In genomic region chr16:11967195-11967911, GRCh38 we compare ENCODE assay signal across 30 cellular contexts. TPM values are rescaled to one million over a fixed set of nuclear protein-coding genes. Genes with fewer than 3 reads are reported as not detected.
DNase-seq lines count a peak whose midpoint lies in the region; ATAC-seq and TF ChIP-seq lines count a peak whose summit lies in the region.
"Had no signal": no experiment of that assay in that cellular context is flagged by ENCODE, and none has a peak within 500 bp of the region (broad histone marks: within the 10 kb centered on the region; RNA-seq: fewer than 3 reads in every experiment).

No MANE protein-coding gene starts in this region.

- no peaks in the 10 kb centered on the region for H3K9me3 Mint-ChIP-seq in activated naive CD8-positive, alpha-beta T cell (ENCODE audit: low read depth)
- no peaks in the 10 kb centered on the region for H3K9me3 Mint-ChIP-seq in activated naive CD8-positive, alpha-beta T cell treated with anti-CD3 and anti-CD28 coated beads, Interleukin-2, amount 50 U/mL, for 24 hours
- no peaks in the 10 kb centered on the region for H3K9me3 Mint-ChIP-seq in chondrocyte (ENCODE audit: low read depth)
- H3K9me3 Mint-ChIP-seq: activated CD4-positive, alpha-beta memory T cell treated with anti-CD3 and anti-CD28 coated beads, Interleukin-2, amount 10 ng/mL, durations not matched to agents 7 days and 5 days; activated naive CD4-positive, alpha-beta T cell treated with anti-CD3 and anti-CD28 coated beads, Interleukin-2, amount 10 ng/mL, durations not matched to agents 7 days and 5 days; brain; CD8-positive, alpha-beta T cell; naive thymus-derived CD8-positive, alpha-beta T cell had no signal

- no peak overlapping the region for H2AFZ ChIP-seq in MM.1S (ENCODE audit: low read length)

- TF ChIP-seq CTCF in MM.1S (IDR thresholded peaks at IDR 0.05; ENCODE audit: low read length), result no peak
- TF ChIP-seq CTCF in chondrocyte (IDR thresholded peaks at IDR 0.05), result no peak
- no peak for TF ChIP-seq CTCF in WERI-Rb-1 (IDR thresholded peaks at IDR 0.05; ENCODE audit: low read depth, low read length)
- no peak for TF ChIP-seq CTCF in right atrium auricular region (IDR thresholded peaks at IDR 0.05)

- peak overlapping the region; percentile 96 for H3K9ac ChIP-seq in MM.1S (ENCODE audit: low read length)

- H3K9me3 ChIP-seq in MM.1S (replicated peaks; ENCODE audit: insufficient read depth, low read length) (no peaks in the 10 kb centered on the region), WERI-Rb-1 (ENCODE audit: severe bottlenecking) (no peaks in the 10 kb centered on the region), right atrium auricular region (no peaks in the 10 kb centered on the region)
- H3K9me3 ChIP-seq: HAP-1, lower lobe of right lung, suprapubic skin had no signal

- H3K27me3 ChIP-seq in MM.1S (replicated peaks; ENCODE audit: insufficient read depth, low read length) (no peaks in the 10 kb centered on the region), WERI-Rb-1 (ENCODE audit: insufficient read depth, low read depth, severe bottlenecking) (no peaks in the 10 kb centered on the region), right atrium auricular region (no peaks in the 10 kb centered on the region)
- H3K27me3 ChIP-seq: suprapubic skin had no signal

- H3K36me3 ChIP-seq in MM.1S (replicated peaks; ENCODE audit: insufficient read depth, low read length) (peaks cover 8% of the 10 kb centered on the region), WERI-Rb-1 (no peaks in the 10 kb centered on the region), right atrium auricular region (no peaks in the 10 kb centered on the region)
- H3K36me3 ChIP-seq: HAP-1, lower lobe of right lung, suprapubic skin had no signal

- no peaks in the 10 kb centered on the region for H3K9me2 ChIP-seq in MM.1S (replicated peaks; ENCODE audit: insufficient read depth, low read length)

- no peak for DNase-seq in activated naive CD8-positive, alpha-beta T cell treated with anti-CD3 and anti-CD28 coated beads, Interleukin-2, amount 50 U/mL, for 24 hours
- DNase-seq in MM.1S (peak; percentile 52), chondrocyte (ENCODE audit: low spot score) (peak; percentile 15), WERI-Rb-1 (no peak), right atrium auricular region (ENCODE audit: low spot score) (no peak), RPMI8226 (no peak)
- DNase-seq: activated CD4-positive, alpha-beta memory T cell treated with anti-CD3 and anti-CD28 coated beads, Interleukin-2, amount 10 ng/mL, durations not matched to agents 7 days and 5 days; activated CD4-positive, alpha-beta T cell treated with anti-CD3 and anti-CD28 coated beads for 1 hour; activated naive CD4-positive, alpha-beta T cell treated with anti-CD3 and anti-CD28 coated beads, Interleukin-2, amount 10 ng/mL, durations not matched to agents 7 days and 5 days; AML-193; amniotic stem cell; CD8-positive, alpha-beta T cell; cerebellar nuclear complex; Kasumi-1; kidney glomerular epithelial cell; lower lobe of right lung; naive thymus-derived CD8-positive, alpha-beta T cell; NCI-H1436 treated with DMSO at 0.1 percent for 48 hours; NCI-H748 treated with DMSO at 0.1 percent for 48 hours; stimulated activated naive CD4-positive, alpha-beta T cell; T-helper 1 cell had no signal

- peaks cover 4% of the 10 kb centered on the region for H3K36me3 Mint-ChIP-seq in activated naive CD8-positive, alpha-beta T cell
- H3K36me3 Mint-ChIP-seq in activated naive CD8-positive, alpha-beta T cell treated with anti-CD3 and anti-CD28 coated beads, Interleukin-2, amount 50 U/mL, for 24 hours (ENCODE audit: low read depth), result no peaks in the 10 kb centered on the region
- peaks cover 2% of the 10 kb centered on the region for H3K36me3 Mint-ChIP-seq in chondrocyte (ENCODE audit: low read depth)
- H3K36me3 Mint-ChIP-seq: activated naive CD4-positive, alpha-beta T cell treated with anti-CD3 and anti-CD28 coated beads, Interleukin-2, amount 10 ng/mL, durations not matched to agents 7 days and 5 days; CD8-positive, alpha-beta T cell had no signal

- peaks cover 76% of the 10 kb centered on the region for H3K79me2 ChIP-seq in MM.1S (ENCODE audit: low read length)

- H3K4me3 ChIP-seq in MM.1S (ENCODE audit: low read length), result peak overlapping the region; percentile 66
- H3K4me3 ChIP-seq in WERI-Rb-1 (ENCODE audit: low read depth, low read length), result no peak overlapping the region
- H3K4me3 ChIP-seq in right atrium auricular region, result no peak overlapping the region
- H3K4me3 ChIP-seq: HAP-1, lower lobe of right lung, suprapubic skin had no signal

- peaks cover 89% of the 10 kb centered on the region for H3F3A ChIP-seq in MM.1S (ENCODE audit: insufficient read depth, low read length)

- no peaks in the 10 kb centered on the region for H3K27me3 Mint-ChIP-seq in activated naive CD8-positive, alpha-beta T cell
- H3K27me3 Mint-ChIP-seq in activated naive CD8-positive, alpha-beta T cell treated with anti-CD3 and anti-CD28 coated beads, Interleukin-2, amount 50 U/mL, for 24 hours, result peaks cover 3% of the 10 kb centered on the region
- no peaks in the 10 kb centered on the region for H3K27me3 Mint-ChIP-seq in chondrocyte (ENCODE audit: low read depth)
- H3K27me3 Mint-ChIP-seq: activated CD4-positive, alpha-beta memory T cell treated with anti-CD3 and anti-CD28 coated beads, Interleukin-2, amount 10 ng/mL, durations not matched to agents 7 days and 5 days; brain; naive thymus-derived CD8-positive, alpha-beta T cell had no signal

- H3K27ac ChIP-seq in MM.1S (ENCODE audit: low read length) (peak overlapping the region; percentile 98), WERI-Rb-1 (no peak overlapping the region), right atrium auricular region (no peak overlapping the region)
- H3K27ac ChIP-seq: HL-60, lower lobe of right lung, RWPE1, suprapubic skin had no signal

- no peaks in the 10 kb centered on the region for H3K4me1 Mint-ChIP-seq in activated naive CD8-positive, alpha-beta T cell (ENCODE audit: low read depth)
- peaks cover 6% of the 10 kb centered on the region for H3K4me1 Mint-ChIP-seq in activated naive CD8-positive, alpha-beta T cell treated with anti-CD3 and anti-CD28 coated beads, Interleukin-2, amount 50 U/mL, for 24 hours
- peaks cover 9% of the 10 kb centered on the region for H3K4me1 Mint-ChIP-seq in chondrocyte (ENCODE audit: low read depth)
- H3K4me1 Mint-ChIP-seq: activated CD4-positive, alpha-beta memory T cell treated with anti-CD3 and anti-CD28 coated beads, Interleukin-2, amount 10 ng/mL, durations not matched to agents 7 days and 5 days; activated naive CD4-positive, alpha-beta T cell treated with anti-CD3 and anti-CD28 coated beads, Interleukin-2, amount 10 ng/mL, durations not matched to agents 7 days and 5 days; brain had no signal

- H3K4me2 ChIP-seq in MM.1S (ENCODE audit: low read depth, low read length), result peak overlapping the region; percentile 98

- H3K4me1 ChIP-seq in MM.1S (ENCODE audit: low read length), result peaks cover 31% of the 10 kb centered on the region
- no peaks in the 10 kb centered on the region for H3K4me1 ChIP-seq in right atrium auricular region
- H3K4me1 ChIP-seq: HAP-1, lower lobe of right lung, suprapubic skin had no signal

- peak overlapping the region; percentile 10 for H3K27ac Mint-ChIP-seq in activated naive CD8-positive, alpha-beta T cell
- H3K27ac Mint-ChIP-seq in activated naive CD8-positive, alpha-beta T cell treated with anti-CD3 and anti-CD28 coated beads, Interleukin-2, amount 50 U/mL, for 24 hours, result no peak overlapping the region
- H3K27ac Mint-ChIP-seq in chondrocyte (ENCODE audit: unreplicated experiment), result no peak overlapping the region
- H3K27ac Mint-ChIP-seq: activated CD4-positive, alpha-beta memory T cell treated with anti-CD3 and anti-CD28 coated beads, Interleukin-2, amount 10 ng/mL, durations not matched to agents 7 days and 5 days; activated naive CD4-positive, alpha-beta T cell treated with anti-CD3 and anti-CD28 coated beads, Interleukin-2, amount 10 ng/mL, durations not matched to agents 7 days and 5 days; brain; CD8-positive, alpha-beta T cell had no signal

- no peaks in the 10 kb centered on the region for H4K20me1 ChIP-seq in MM.1S (ENCODE audit: insufficient read depth, low read length)

- ATAC-seq in activated naive CD8-positive, alpha-beta T cell treated with anti-CD3 and anti-CD28 coated beads, Interleukin-2, amount 50 U/mL, for 24 hours, result no peak
- no peak for ATAC-seq in HG03025 (IDR thresholded peaks at IDR 0.05; ENCODE audit: low FRiP score, unreplicated experiment)
- ATAC-seq: CD8-positive, alpha-beta T cell; naive thymus-derived CD8-positive, alpha-beta T cell had no signal

- H3K4me3 Mint-ChIP-seq in activated naive CD8-positive, alpha-beta T cell, result no peak overlapping the region
- no peak overlapping the region for H3K4me3 Mint-ChIP-seq in activated naive CD8-positive, alpha-beta T cell treated with anti-CD3 and anti-CD28 coated beads, Interleukin-2, amount 50 U/mL, for 24 hours
- no peak overlapping the region for H3K4me3 Mint-ChIP-seq in chondrocyte (ENCODE audit: unreplicated experiment)
- H3K4me3 Mint-ChIP-seq: activated CD4-positive, alpha-beta memory T cell treated with anti-CD3 and anti-CD28 coated beads, Interleukin-2, amount 10 ng/mL, durations not matched to agents 7 days and 5 days; activated naive CD4-positive, alpha-beta T cell treated with anti-CD3 and anti-CD28 coated beads, Interleukin-2, amount 10 ng/mL, durations not matched to agents 7 days and 5 days; brain; CD8-positive, alpha-beta T cell had no signal

RNA-seq across cellular contexts. Expression of gene TNFRSF17, which starts 2.3 kb away (rescaled TPM):
- total RNA-seq in chondrocyte (not detected in 3 replicates), right atrium auricular region (not detected)
- total RNA-seq: activated CD4-positive, alpha-beta memory T cell treated with anti-CD3 and anti-CD28 coated beads, Interleukin-2, amount 10 ng/mL, durations not matched to agents 7 days and 5 days; CD8-positive, alpha-beta T cell; pulmonary artery endothelial cell; skeletal muscle tissue; suprapubic skin had no signal

RNA-seq across cellular contexts. Expression of gene SNX29, which starts 9.2 kb away (rescaled TPM):
- total RNA-seq in chondrocyte, result 13.6 to 23.2 TPM (median 14.3 TPM) in 3 replicates
- 10 to 100 TPM in 1 of 2 donors, 1 to 10 TPM in 1; 7.6 to 11.6 TPM for total RNA-seq in right atrium auricular region

RNA-seq across cellular contexts. Expression of gene NPIPB2, which starts 25.5 kb away (rescaled TPM):
- total RNA-seq in chondrocyte (5.9 to 11.9 TPM (median 6.2 TPM) in 3 replicates), right atrium auricular region (1 to 10 TPM in 1 of 2 donors, not detected in 1; 3.0 TPM)

RNA-seq across cellular contexts. Expression of gene GSPT1, which starts 51.6 kb away (rescaled TPM):
- total RNA-seq in chondrocyte (96.1 to 103 TPM (median 99.3 TPM) in 3 replicates), right atrium auricular region (10 to 100 TPM; 59.5 to 62.7 TPM)

Comparison
In these comparisons a context has a peak if more than half of its experiments do, and no peak if none do; other contexts are left out.
1. DNase-seq: peak in MM.1S (single experiment) and chondrocyte (single experiment); none in activated naive CD8-positive, alpha-beta T cell treated with anti-CD3 and anti-CD28 coated beads, Interleukin-2, amount 50 U/mL, for 24 hours (single experiment), WERI-Rb-1 (single experiment), right atrium auricular region (single experiment) and RPMI8226 (single experiment).